In the genomic region with DNA sequence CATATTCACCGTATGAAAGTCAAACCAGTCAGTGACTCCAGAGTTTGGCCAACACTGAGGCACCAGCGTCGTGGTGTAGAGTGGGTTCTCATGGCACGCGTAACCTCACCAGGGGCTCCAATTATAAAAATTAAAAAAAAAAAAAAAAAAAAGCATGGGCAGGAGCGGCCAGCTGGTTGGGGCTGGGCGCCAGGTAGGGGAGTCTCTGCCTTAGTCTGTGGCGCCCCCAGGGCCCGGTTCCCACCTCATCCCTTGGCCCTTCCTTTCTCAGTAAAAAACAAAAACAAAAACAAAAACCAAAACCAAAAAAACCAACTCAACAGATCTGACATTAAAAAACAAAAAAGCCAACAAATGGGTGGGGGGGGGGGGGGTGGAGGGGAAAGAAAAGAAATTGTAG, we compare ENCODE assay signal across 1 cellular context.
TF ChIP-seq lines count a peak whose summit lies in the region.

No MANE protein-coding gene starts in this region.

TF ChIP-seq in HCT116, 20 proteins besides CTCF, POLR2A, EP300 and RAD21 (continued from another document):
- TF ChIP-seq, protein P1, sequence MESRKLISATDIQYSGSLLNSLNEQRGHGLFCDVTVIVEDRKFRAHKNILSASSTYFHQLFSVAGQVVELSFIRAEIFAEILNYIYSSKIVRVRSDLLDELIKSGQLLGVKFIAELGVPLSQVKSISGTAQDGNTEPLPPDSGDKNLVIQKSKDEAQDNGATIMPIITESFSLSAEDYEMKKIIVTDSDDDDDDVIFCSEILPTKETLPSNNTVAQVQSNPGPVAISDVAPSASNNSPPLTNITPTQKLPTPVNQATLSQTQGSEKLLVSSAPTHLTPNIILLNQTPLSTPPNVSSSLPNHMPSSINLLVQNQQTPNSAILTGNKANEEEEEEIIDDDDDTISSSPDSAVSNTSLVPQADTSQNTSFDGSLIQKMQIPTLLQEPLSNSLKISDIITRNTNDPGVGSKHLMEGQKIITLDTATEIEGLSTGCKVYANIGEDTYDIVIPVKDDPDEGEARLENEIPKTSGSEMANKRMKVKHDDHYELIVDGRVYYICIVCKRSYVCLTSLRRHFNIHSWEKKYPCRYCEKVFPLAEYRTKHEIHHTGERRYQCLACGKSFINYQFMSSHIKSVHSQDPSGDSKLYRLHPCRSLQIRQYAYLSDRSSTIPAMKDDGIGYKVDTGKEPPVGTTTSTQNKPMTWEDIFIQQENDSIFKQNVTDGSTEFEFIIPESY (IDR thresholded peaks at IDR 0.05; ENCODE audit: extremely low read depth, insufficient replicate concordance, low read length), result no peak
